In the genomic region with DNA sequence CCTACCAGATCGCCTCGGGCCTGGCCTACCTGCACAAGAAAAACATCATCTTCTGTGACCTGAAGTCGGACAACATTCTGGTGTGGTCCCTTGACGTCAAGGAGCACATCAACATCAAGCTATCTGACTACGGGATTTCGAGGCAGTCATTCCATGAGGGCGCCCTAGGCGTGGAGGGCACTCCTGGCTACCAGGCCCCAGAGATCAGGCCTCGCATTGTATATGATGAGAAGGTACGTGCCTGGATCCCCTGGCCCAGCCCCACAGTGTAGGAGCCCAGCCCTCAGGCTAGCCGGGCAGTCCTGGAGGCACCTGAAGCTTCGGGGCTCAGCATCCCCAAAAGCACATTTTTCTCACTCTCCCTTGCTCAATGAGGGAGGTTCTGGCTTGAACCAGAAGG, we compare ENCODE assay signal across 1 cellular context.
TF ChIP-seq lines count a peak whose summit lies in the region.

No MANE protein-coding gene starts in this region.

TF ChIP-seq in H1, 55 proteins besides CTCF, POLR2A, EP300 and RAD21:
- TF ChIP-seq KDM4A (IDR thresholded peaks at IDR 0.05; ENCODE audit: low read depth, low read length, severe bottlenecking) (no peak), GTF2F1 (IDR thresholded peaks at IDR 0.05; ENCODE audit: borderline replicate concordance, low read depth, low read length) (no peak), TBP (IDR thresholded peaks at IDR 0.05; ENCODE audit: low read depth, low read length) (no peak), SIN3A (conservative IDR thresholded peaks at IDR 0.05 in 1 of 2, IDR thresholded peaks at IDR 0.05 in 1 of 2; ENCODE audit: low read depth in 1 of 2, low read length in 2 of 2) (no peak), BCL11A (IDR thresholded peaks at IDR 0.05; ENCODE audit: low read depth in 2 of 2, low read length in 2 of 2) (no peak), ASH2L (IDR thresholded peaks at IDR 0.05; ENCODE audit: low read length) (no peak), EGR1 (IDR thresholded peaks at IDR 0.05; ENCODE audit: borderline replicate concordance, low read depth, low read length) (no peak), PHF8 (conservative IDR thresholded peaks at IDR 0.05; ENCODE audit: low read depth, low read length) (no peak), CREB1 (IDR thresholded peaks at IDR 0.05) (no peak), SIRT6 (IDR thresholded peaks at IDR 0.05; ENCODE audit: low read length) (no peak), SIX5 (IDR thresholded peaks at IDR 0.05; ENCODE audit: low read depth, low read length) (no peak), RFX5 (IDR thresholded peaks at IDR 0.05; ENCODE audit: borderline replicate concordance, low read depth, low read length) (no peak), HDAC6 (IDR thresholded peaks at IDR 0.05; ENCODE audit: low read depth, low read length) (no peak), CBX8 (IDR thresholded peaks at IDR 0.05; ENCODE audit: borderline replicate concordance, low read depth, low read length) (no peak), RBBP5 (IDR thresholded peaks at IDR 0.05; ENCODE audit: borderline replicate concordance, low read depth, low read length) (no peak), POLR2AphosphoS5 (IDR thresholded peaks at IDR 0.05; ENCODE audit: low read depth, low read length) (no peak), BRCA1 (IDR thresholded peaks at IDR 0.05; ENCODE audit: low read depth, low read length) (no peak)
- TF ChIP-seq, protein P1, sequence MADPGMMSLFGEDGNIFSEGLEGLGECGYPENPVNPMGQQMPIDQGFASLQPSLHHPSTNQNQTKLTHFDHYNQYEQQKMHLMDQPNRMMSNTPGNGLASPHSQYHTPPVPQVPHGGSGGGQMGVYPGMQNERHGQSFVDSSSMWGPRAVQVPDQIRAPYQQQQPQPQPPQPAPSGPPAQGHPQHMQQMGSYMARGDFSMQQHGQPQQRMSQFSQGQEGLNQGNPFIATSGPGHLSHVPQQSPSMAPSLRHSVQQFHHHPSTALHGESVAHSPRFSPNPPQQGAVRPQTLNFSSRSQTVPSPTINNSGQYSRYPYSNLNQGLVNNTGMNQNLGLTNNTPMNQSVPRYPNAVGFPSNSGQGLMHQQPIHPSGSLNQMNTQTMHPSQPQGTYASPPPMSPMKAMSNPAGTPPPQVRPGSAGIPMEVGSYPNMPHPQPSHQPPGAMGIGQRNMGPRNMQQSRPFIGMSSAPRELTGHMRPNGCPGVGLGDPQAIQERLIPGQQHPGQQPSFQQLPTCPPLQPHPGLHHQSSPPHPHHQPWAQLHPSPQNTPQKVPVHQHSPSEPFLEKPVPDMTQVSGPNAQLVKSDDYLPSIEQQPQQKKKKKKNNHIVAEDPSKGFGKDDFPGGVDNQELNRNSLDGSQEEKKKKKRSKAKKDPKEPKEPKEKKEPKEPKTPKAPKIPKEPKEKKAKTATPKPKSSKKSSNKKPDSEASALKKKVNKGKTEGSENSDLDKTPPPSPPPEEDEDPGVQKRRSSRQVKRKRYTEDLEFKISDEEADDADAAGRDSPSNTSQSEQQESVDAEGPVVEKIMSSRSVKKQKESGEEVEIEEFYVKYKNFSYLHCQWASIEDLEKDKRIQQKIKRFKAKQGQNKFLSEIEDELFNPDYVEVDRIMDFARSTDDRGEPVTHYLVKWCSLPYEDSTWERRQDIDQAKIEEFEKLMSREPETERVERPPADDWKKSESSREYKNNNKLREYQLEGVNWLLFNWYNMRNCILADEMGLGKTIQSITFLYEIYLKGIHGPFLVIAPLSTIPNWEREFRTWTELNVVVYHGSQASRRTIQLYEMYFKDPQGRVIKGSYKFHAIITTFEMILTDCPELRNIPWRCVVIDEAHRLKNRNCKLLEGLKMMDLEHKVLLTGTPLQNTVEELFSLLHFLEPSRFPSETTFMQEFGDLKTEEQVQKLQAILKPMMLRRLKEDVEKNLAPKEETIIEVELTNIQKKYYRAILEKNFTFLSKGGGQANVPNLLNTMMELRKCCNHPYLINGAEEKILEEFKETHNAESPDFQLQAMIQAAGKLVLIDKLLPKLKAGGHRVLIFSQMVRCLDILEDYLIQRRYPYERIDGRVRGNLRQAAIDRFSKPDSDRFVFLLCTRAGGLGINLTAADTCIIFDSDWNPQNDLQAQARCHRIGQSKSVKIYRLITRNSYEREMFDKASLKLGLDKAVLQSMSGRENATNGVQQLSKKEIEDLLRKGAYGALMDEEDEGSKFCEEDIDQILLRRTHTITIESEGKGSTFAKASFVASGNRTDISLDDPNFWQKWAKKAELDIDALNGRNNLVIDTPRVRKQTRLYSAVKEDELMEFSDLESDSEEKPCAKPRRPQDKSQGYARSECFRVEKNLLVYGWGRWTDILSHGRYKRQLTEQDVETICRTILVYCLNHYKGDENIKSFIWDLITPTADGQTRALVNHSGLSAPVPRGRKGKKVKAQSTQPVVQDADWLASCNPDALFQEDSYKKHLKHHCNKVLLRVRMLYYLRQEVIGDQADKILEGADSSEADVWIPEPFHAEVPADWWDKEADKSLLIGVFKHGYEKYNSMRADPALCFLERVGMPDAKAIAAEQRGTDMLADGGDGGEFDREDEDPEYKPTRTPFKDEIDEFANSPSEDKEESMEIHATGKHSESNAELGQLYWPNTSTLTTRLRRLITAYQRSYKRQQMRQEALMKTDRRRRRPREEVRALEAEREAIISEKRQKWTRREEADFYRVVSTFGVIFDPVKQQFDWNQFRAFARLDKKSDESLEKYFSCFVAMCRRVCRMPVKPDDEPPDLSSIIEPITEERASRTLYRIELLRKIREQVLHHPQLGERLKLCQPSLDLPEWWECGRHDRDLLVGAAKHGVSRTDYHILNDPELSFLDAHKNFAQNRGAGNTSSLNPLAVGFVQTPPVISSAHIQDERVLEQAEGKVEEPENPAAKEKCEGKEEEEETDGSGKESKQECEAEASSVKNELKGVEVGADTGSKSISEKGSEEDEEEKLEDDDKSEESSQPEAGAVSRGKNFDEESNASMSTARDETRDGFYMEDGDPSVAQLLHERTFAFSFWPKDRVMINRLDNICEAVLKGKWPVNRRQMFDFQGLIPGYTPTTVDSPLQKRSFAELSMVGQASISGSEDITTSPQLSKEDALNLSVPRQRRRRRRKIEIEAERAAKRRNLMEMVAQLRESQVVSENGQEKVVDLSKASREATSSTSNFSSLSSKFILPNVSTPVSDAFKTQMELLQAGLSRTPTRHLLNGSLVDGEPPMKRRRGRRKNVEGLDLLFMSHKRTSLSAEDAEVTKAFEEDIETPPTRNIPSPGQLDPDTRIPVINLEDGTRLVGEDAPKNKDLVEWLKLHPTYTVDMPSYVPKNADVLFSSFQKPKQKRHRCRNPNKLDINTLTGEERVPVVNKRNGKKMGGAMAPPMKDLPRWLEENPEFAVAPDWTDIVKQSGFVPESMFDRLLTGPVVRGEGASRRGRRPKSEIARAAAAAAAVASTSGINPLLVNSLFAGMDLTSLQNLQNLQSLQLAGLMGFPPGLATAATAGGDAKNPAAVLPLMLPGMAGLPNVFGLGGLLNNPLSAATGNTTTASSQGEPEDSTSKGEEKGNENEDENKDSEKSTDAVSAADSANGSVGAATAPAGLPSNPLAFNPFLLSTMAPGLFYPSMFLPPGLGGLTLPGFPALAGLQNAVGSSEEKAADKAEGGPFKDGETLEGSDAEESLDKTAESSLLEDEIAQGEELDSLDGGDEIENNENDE (IDR thresholded peaks at IDR 0.05; ENCODE audit: insufficient replicate concordance, low read length), result no peak
- TF ChIP-seq, protein P2, sequence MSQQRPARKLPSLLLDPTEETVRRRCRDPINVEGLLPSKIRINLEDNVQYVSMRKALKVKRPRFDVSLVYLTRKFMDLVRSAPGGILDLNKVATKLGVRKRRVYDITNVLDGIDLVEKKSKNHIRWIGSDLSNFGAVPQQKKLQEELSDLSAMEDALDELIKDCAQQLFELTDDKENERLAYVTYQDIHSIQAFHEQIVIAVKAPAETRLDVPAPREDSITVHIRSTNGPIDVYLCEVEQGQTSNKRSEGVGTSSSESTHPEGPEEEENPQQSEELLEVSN (IDR thresholded peaks at IDR 0.05), result no peak
